Comparison of ENCODE assay signal across 10 cellular contexts in the genomic region with DNA sequence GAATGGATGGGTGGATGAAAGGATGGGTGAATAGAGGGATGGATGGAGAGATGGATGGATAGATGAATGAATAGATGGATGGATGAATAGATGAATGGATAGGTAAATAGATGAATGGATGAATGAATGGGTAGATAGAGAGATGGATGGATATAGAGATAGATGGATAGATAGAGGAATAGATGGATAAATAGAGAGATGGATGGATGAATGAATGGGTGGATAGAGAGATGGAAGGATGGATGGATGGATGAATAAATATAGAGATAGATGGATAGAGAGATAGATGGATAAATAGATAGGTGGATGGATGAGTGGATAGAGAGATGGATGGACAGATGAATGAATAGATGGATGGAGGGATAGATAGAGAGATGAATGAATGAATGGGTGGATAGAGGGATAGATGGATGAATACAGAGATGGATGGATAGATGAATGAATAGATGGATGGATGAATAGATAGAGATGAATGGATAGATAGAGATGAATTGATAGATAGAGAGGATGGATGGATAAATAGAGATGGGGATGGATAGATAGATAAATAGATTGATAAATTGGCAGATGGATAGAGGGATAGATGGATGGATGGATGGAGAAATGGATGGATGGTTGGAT.
"Had no signal": no experiment of that assay in that cellular context is flagged by ENCODE, and none has a peak within 500 bp of the region (broad histone marks: within the 10 kb centered on the region; RNA-seq: fewer than 3 reads in every experiment).

No MANE protein-coding gene starts in this region.

- H3K9ac ChIP-seq: GM23248, KMS-11 had no signal

- H3K27me3 Mint-ChIP-seq: IgD-negative memory B cell had no signal

- H3K27ac Mint-ChIP-seq: H9, HFFc6, IgD-negative memory B cell had no signal

- H3K9me3 Mint-ChIP-seq: H9 had no signal

- H3K4me3 Mint-ChIP-seq: H9, HFFc6, IgD-negative memory B cell had no signal

- H3K4me2 ChIP-seq: KMS-11 had no signal

- H2AFZ ChIP-seq: GM23248 had no signal

- FAIRE-seq: H54 had no signal

- H3K27ac ChIP-seq: GM23248, HL-60, KMS-11 had no signal

- H3K4me1 Mint-ChIP-seq: IgD-negative memory B cell had no signal

- H3K4me3 ChIP-seq: GM23248 had no signal

- DNase-seq: GM23248, GOT3, H9, HCEC 1CT, HFFc6, KBM-7 had no signal

- H3K36me3 Mint-ChIP-seq: IgD-negative memory B cell had no signal
